ENCODE assay signal across 1 cellular context in the genomic region with DNA sequence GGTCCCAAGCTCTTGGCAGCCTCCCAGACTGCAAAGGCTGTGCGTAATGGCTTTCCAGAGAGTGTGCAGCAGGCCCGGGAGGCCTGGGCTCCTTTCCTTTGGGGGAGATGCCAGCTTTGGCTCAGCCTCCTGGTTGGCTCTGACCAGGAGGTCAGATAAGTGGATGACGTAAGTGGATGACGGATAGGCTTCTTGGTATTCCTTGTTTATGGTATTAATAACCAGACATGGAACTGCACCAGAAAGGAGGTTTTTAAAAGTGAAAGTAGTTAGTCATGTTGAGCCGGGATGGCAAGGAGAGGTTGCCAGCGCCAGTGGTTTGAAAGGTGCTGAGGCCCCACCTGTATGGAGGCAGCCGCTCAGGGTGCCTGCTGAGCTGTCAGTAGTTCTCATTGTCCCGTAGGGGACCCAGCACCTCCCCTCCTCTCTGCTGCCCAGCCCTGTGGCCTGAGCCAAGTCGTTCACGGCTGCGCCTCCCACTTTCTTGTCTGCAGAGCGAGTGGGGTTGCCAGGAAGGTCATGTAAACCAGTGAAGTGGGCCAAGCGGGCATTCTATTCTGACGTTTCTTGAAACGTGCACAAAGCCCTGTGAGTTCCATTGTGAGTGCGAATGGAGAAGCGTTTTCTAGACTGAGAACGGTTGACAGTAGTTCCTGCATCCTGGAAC.
TF ChIP-seq lines count a peak whose summit lies in the region.

No MANE protein-coding gene starts in this region.

TF ChIP-seq in SK-N-SH treated with all-trans-retinoic acid at 6 μM for 48 hours, 23 proteins besides CTCF, POLR2A, EP300 and RAD21 (continued from another document):
- TF ChIP-seq, protein P1, sequence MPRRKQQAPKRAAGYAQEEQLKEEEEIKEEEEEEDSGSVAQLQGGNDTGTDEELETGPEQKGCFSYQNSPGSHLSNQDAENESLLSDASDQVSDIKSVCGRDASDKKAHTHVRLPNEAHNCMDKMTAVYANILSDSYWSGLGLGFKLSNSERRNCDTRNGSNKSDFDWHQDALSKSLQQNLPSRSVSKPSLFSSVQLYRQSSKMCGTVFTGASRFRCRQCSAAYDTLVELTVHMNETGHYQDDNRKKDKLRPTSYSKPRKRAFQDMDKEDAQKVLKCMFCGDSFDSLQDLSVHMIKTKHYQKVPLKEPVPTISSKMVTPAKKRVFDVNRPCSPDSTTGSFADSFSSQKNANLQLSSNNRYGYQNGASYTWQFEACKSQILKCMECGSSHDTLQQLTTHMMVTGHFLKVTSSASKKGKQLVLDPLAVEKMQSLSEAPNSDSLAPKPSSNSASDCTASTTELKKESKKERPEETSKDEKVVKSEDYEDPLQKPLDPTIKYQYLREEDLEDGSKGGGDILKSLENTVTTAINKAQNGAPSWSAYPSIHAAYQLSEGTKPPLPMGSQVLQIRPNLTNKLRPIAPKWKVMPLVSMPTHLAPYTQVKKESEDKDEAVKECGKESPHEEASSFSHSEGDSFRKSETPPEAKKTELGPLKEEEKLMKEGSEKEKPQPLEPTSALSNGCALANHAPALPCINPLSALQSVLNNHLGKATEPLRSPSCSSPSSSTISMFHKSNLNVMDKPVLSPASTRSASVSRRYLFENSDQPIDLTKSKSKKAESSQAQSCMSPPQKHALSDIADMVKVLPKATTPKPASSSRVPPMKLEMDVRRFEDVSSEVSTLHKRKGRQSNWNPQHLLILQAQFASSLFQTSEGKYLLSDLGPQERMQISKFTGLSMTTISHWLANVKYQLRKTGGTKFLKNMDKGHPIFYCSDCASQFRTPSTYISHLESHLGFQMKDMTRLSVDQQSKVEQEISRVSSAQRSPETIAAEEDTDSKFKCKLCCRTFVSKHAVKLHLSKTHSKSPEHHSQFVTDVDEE (CRISPR knock-in tag; IDR thresholded peaks at IDR 0.05), result peak; percentile 95
- TF ChIP-seq BACH2 (CRISPR knock-in tag; IDR thresholded peaks at IDR 0.05; ENCODE audit: borderline replicate concordance), result no peak
- peak; percentile 7 for TF ChIP-seq ZNF8 (CRISPR knock-in tag; IDR thresholded peaks at IDR 0.05)
- TF ChIP-seq RARB (CRISPR knock-in tag; IDR thresholded peaks at IDR 0.05), result no peak
- TF ChIP-seq OSR1 (CRISPR knock-in tag; IDR thresholded peaks at IDR 0.05), result no peak
- peak; percentile 83 for TF ChIP-seq ZFP3 (CRISPR knock-in tag; IDR thresholded peaks at IDR 0.05)
- TF ChIP-seq, protein P2, sequence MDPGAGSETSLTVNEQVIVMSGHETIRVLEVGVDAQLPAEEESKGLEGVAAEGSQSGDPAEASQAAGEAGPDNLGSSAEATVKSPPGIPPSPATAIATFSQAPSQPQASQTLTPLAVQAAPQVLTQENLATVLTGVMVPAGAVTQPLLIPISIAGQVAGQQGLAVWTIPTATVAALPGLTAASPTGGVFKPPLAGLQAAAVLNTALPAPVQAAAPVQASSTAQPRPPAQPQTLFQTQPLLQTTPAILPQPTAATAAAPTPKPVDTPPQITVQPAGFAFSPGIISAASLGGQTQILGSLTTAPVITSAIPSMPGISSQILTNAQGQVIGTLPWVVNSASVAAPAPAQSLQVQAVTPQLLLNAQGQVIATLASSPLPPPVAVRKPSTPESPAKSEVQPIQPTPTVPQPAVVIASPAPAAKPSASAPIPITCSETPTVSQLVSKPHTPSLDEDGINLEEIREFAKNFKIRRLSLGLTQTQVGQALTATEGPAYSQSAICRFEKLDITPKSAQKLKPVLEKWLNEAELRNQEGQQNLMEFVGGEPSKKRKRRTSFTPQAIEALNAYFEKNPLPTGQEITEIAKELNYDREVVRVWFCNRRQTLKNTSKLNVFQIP (CRISPR knock-in tag; IDR thresholded peaks at IDR 0.05; ENCODE audit: borderline replicate concordance, low read depth), result no peak; the same call in 1 of the 2 replicates
